ENCODE assay signal across 11 cellular contexts in genomic region chr6:40977085-40977484, GRCh38.
"Had no signal": no experiment of that assay in that cellular context is flagged by ENCODE, and none has a peak within 500 bp of the region (broad histone marks: within the 10 kb centered on the region; RNA-seq: fewer than 3 reads in every experiment).

No MANE protein-coding gene starts in this region.

- DNase-seq: GM23248, GOT3, H7, H9, HCEC 1CT, HFFc6 had no signal

- H3K4me3 ChIP-seq: GM23248, GM23338, HAP-1 had no signal

- H3K36me3 ChIP-seq: HAP-1 had no signal

- FAIRE-seq: H1, H54 had no signal

- H3K27ac ChIP-seq: GM23248 had no signal

- ATAC-seq: GM23338, HCT116 had no signal

- H3K4me1 ChIP-seq: HAP-1 had no signal

- H2AFZ ChIP-seq: GM23248 had no signal

- H3K4me2 ChIP-seq: GM23338 had no signal

- H3K9me3 ChIP-seq: HAP-1 had no signal

- H3K9ac ChIP-seq: GM23248 had no signal
